ENCODE assay signal across 9 cellular contexts in genomic region chrX:131987252-131987651, GRCh38. TPM values are rescaled to one million over a fixed set of nuclear protein-coding genes. Genes with fewer than 3 reads are reported as not detected.
DNase-seq lines count a peak whose midpoint lies in the region; ATAC-seq, FAIRE-seq and TF ChIP-seq lines count a peak whose summit lies in the region.
"Had no signal": no experiment of that assay in that cellular context is flagged by ENCODE, and none has a peak within 500 bp of the region (broad histone marks: within the 10 kb centered on the region; RNA-seq: fewer than 3 reads in every experiment).

No MANE protein-coding gene starts in this region.

- H3K9me3 ChIP-seq in small intestine (ENCODE audit: control insufficient read depth, low read depth), result no peaks in the 10 kb centered on the region
- H3K9me3 ChIP-seq: SJSA1 had no signal

- no peak overlapping the region for H3K27ac ChIP-seq in small intestine (ENCODE audit: low read depth in 1 of 2, low read length in 1 of 2)
- H3K27ac ChIP-seq in brain microvascular endothelial cell, result no peak overlapping the region
- H3K27ac ChIP-seq: SJSA1 had no signal

- intact Hi-C loops in activated CD4-positive, alpha-beta T cell treated with anti-CD3 and anti-CD28 coated beads for 36 hours (cut with DNase I, micrococcal nuclease), result loop anchor here (2.0 to 10.0 kb wide), 4 partner anchors 14 to 228 kb away; partner anchors contain the start of genes RAP2C (in 1 of the 2) and STK26 (in 1 of the 2)

- WGBS in small intestine, 3 donors, result 26 to 48% (median 39%) methylated on average over 5 of the region's 5 CpGs

- H3K4me1 ChIP-seq in small intestine (ENCODE audit: control insufficient read depth in 2 of 2, insufficient read depth in 1 of 2, low read depth in 1 of 2, low read length in 1 of 2), result no peaks in the 10 kb centered on the region
- H3K4me1 ChIP-seq: SJSA1 had no signal

- peak; percentile 76 for ATAC-seq in activated CD4-positive, alpha-beta T cell treated with anti-CD3 and anti-CD28 coated beads for 36 hours
- ATAC-seq in HG02973 (IDR thresholded peaks at IDR 0.05; ENCODE audit: unreplicated experiment) (peak; percentile 98), esophagus mucosa (no peak)

- POLR2A ChIA-PET in activated CD4-positive, alpha-beta T cell treated with anti-CD3 and anti-CD28 coated beads for 36 hours (lab: Charles Lee), result no interaction called here

- no peak for FAIRE-seq in small intestine (lab: Jason Lieb, UNC)

- H3K4me3 ChIP-seq in small intestine (ENCODE audit: low read depth in 1 of 2, low read length in 2 of 2) (no peak overlapping the region), brain microvascular endothelial cell (ENCODE audit: low read depth, low read length) (no peak overlapping the region)
- H3K4me3 ChIP-seq: SJSA1 had no signal

- no peaks in the 10 kb centered on the region for H3K27me3 ChIP-seq in small intestine (ENCODE audit: control insufficient read depth in 2 of 2, insufficient read depth in 2 of 2, low read length in 2 of 2)
- H3K27me3 ChIP-seq in brain microvascular endothelial cell (replicated peaks), result no peaks in the 10 kb centered on the region
- H3K27me3 ChIP-seq: SJSA1 had no signal

- in situ Hi-C loops in brain microvascular endothelial cell (cut with HindIII; ENCODE audit: low pct_ligation_motif_present, low sequenced_read_pairs), result no loop called here

- H3K4me3 Mint-ChIP-seq in activated CD4-positive, alpha-beta T cell treated with anti-CD3 and anti-CD28 coated beads for 36 hours, result peak overlapping the region; percentile 54

- CTCF ChIA-PET in activated CD4-positive, alpha-beta T cell treated with anti-CD3 and anti-CD28 coated beads for 36 hours (lab: Charles Lee), result no interaction called here

- H3K36me3 Mint-ChIP-seq in activated CD4-positive, alpha-beta T cell treated with anti-CD3 and anti-CD28 coated beads for 36 hours (ENCODE audit: low read depth), result peaks cover 2% of the 10 kb centered on the region

- H3K36me3 ChIP-seq in small intestine (ENCODE audit: control insufficient read depth in 2 of 2, insufficient read depth in 2 of 2, low read length in 2 of 2), result no peaks in the 10 kb centered on the region
- no peaks in the 10 kb centered on the region for H3K36me3 ChIP-seq in brain microvascular endothelial cell (replicated peaks)
- H3K36me3 ChIP-seq: SJSA1 had no signal

- H3K9me3 Mint-ChIP-seq in activated CD4-positive, alpha-beta T cell treated with anti-CD3 and anti-CD28 coated beads for 36 hours (ENCODE audit: low read depth), result peaks cover 2% of the 10 kb centered on the region

- H3K27me3 Mint-ChIP-seq in activated CD4-positive, alpha-beta T cell treated with anti-CD3 and anti-CD28 coated beads for 36 hours, result no peaks in the 10 kb centered on the region

- no peak for TF ChIP-seq CTCF in brain microvascular endothelial cell (IDR thresholded peaks at IDR 0.05; ENCODE audit: low read depth, low read length, missing control alignments)

- peak overlapping the region; percentile 92 for H3K27ac Mint-ChIP-seq in activated CD4-positive, alpha-beta T cell treated with anti-CD3 and anti-CD28 coated beads for 36 hours

- no peak for DNase-seq in activated CD4-positive, alpha-beta T cell treated with anti-CD3 and anti-CD28 coated beads for 36 hours
- no peak for DNase-seq in activated CD4-positive, alpha-beta T cell treated with anti-CD3 and anti-CD28 coated beads, Interleukin-2, amount 50 U/mL, for 1 hour
- DNase-seq in SIG-M5 (lab: John Stamatoyannopoulos, UW) (peak; percentile 80), small intestine (peak; percentile 24), NCI-H1105 treated with DMSO at 0.1 percent for 48 hours (lab: John Stamatoyannopoulos, UW) (no peak), brain microvascular endothelial cell (no peak)

- H3K4me1 Mint-ChIP-seq in activated CD4-positive, alpha-beta T cell treated with anti-CD3 and anti-CD28 coated beads for 36 hours, result peaks cover 62% of the 10 kb centered on the region

RNA-seq across cellular contexts. Expression of gene STK26, which starts 35.9 kb away (rescaled TPM):
- 10 to 100 TPM; 72.7 to 93.6 TPM for total RNA-seq in activated CD4-positive, alpha-beta T cell treated with anti-CD3 and anti-CD28 coated beads for 36 hours
- 10 to 100 TPM in 2 of 3 donors, 1 to 10 TPM in 1; 9.2 to 13.9 (median 10.7) TPM for polyA plus RNA-seq in small intestine
- 14.5 TPM for total RNA-seq in esophagus mucosa

Comparison
In these comparisons a context has a peak if more than half of its experiments do, and no peak if none do; other contexts are left out.
1. DNase-seq: peak in SIG-M5 (single experiment) and small intestine (single experiment); none in activated CD4-positive, alpha-beta T cell treated with anti-CD3 and anti-CD28 coated beads for 36 hours (single experiment), activated CD4-positive, alpha-beta T cell treated with anti-CD3 and anti-CD28 coated beads, Interleukin-2, amount 50 U/mL, for 1 hour (single experiment), NCI-H1105 treated with DMSO at 0.1 percent for 48 hours (single experiment) and brain microvascular endothelial cell (single experiment).